ENCODE assay signal across 26 cellular contexts in the genomic region with DNA sequence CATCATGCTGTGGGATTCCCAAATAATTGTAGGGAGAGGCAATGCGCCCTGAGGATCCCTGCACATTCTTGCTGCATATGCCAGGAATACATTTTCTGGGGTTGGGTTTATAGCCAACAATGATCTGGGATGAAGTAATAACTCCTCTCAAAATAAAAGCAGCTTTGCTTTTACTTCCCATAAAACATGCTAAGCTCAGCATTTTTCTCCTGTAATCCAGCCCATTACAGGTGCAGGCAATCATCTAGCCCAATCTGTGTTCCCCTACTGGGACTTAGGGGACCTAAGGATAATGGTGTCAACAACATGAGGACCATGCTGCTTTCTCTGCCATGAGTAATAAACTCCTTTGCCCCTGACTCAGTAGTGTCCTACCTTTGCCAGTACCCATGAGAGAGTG.
DNase-seq lines count a peak whose midpoint lies in the region; ATAC-seq, FAIRE-seq and TF ChIP-seq lines count a peak whose summit lies in the region.
"Had no signal": no experiment of that assay in that cellular context is flagged by ENCODE, and none has a peak within 500 bp of the region (broad histone marks: within the 10 kb centered on the region; RNA-seq: fewer than 3 reads in every experiment).

No MANE protein-coding gene starts in this region.

- H3K9ac ChIP-seq in PC-3 (ENCODE audit: low read length) = no peak overlapping the region
- H3K9ac ChIP-seq in K562 (ENCODE audit: insufficient read depth in 1 of 2, low read depth in 2 of 2, low read length in 2 of 2) = no peak overlapping the region
- H3K9ac ChIP-seq: BLaER1 treated with 17β-estradiol and CSF1 and Interleukin-3, amounts not matched to agents 10 nM and 100 nM had no signal

- H3K4me1 ChIP-seq in PC-3 (ENCODE audit: insufficient read depth, low read length) (no peaks in the 10 kb centered on the region), K562 (replicated peaks in 1 of 2; ENCODE audit: control insufficient read depth in 2 of 2, insufficient read depth in 2 of 2, low read length in 2 of 2) (no peaks in the 10 kb centered on the region), gastroesophageal sphincter (no peaks in the 10 kb centered on the region), A673 (ENCODE audit: insufficient read depth, low read length, poor library complexity, severe bottlenecking) (no peaks in the 10 kb centered on the region)
- H3K4me1 ChIP-seq: BLaER1 treated with 17β-estradiol and CSF1 and Interleukin-3, amounts not matched to agents 10 nM and 100 nM; HAP-1 had no signal

- no peak for TF ChIP-seq RAD21 in K562 (CRISPR knock-in tag; conservative IDR thresholded peaks at IDR 0.05 in 1 of 2, IDR thresholded peaks at IDR 0.05 in 1 of 2)

- H3K4me2 ChIP-seq in PC-3 (ENCODE audit: low read length) (no peak overlapping the region), K562 (ENCODE audit: insufficient read depth, low read length) (no peak overlapping the region)
- H3K4me2 ChIP-seq: BLaER1 treated with 17β-estradiol and CSF1 and Interleukin-3, amounts not matched to agents 10 nM and 100 nM; GM23338 had no signal

- no peak overlapping the region for H3K27ac ChIP-seq in PC-3 (ENCODE audit: low read length)
- no peak overlapping the region for H3K27ac ChIP-seq in K562 (ENCODE audit: extremely low read depth, low read depth, low read length)
- no peak overlapping the region for H3K27ac ChIP-seq in gastroesophageal sphincter
- H3K27ac ChIP-seq in A673 (ENCODE audit: low read depth, low read length, poor library complexity, severe bottlenecking) = no peak overlapping the region
- H3K27ac ChIP-seq in dorsolateral prefrontal cortex = no peak overlapping the region
- H3K27ac ChIP-seq: BLaER1 treated with 17β-estradiol and CSF1 and Interleukin-3, amounts not matched to agents 10 nM and 100 nM had no signal

- H3K27me3 Mint-ChIP-seq in activated CD8-positive, alpha-beta T cell treated with anti-CD3 and anti-CD28 coated beads, Interleukin-2, amount 10 ng/mL, durations not matched to agents 7 days and 5 days (ENCODE audit: low read depth) = no peaks in the 10 kb centered on the region
- H3K27me3 Mint-ChIP-seq: CD4-positive, alpha-beta T cell; CD8-positive, alpha-beta memory T cell had no signal

- H3K79me2 ChIP-seq in PC-3 (ENCODE audit: low read length) (no peaks in the 10 kb centered on the region), K562 (ENCODE audit: control insufficient read depth, insufficient read depth, low read length) (no peaks in the 10 kb centered on the region)

- H4K20me1 ChIP-seq in PC-3 (ENCODE audit: low read length) (no peaks in the 10 kb centered on the region), K562 (replicated peaks; ENCODE audit: control insufficient read depth, insufficient read depth, low read length) (no peaks in the 10 kb centered on the region)
- H4K20me1 ChIP-seq: BLaER1 treated with 17β-estradiol and CSF1 and Interleukin-3, amounts not matched to agents 10 nM and 100 nM had no signal

- no peak overlapping the region for H3K4me3 ChIP-seq in PC-3 (ENCODE audit: low read length)
- H3K4me3 ChIP-seq in K562 = no peak overlapping the region
- no peak overlapping the region for H3K4me3 ChIP-seq in gastroesophageal sphincter
- no peak overlapping the region for H3K4me3 ChIP-seq in A673 (ENCODE audit: low read depth, low read length, poor library complexity, severe bottlenecking)
- no peak overlapping the region for H3K4me3 ChIP-seq in dorsolateral prefrontal cortex
- H3K4me3 ChIP-seq: BLaER1 treated with 17β-estradiol and CSF1 and Interleukin-3, amounts not matched to agents 10 nM and 100 nM; GM23338; HAP-1 had no signal

- no peaks in the 10 kb centered on the region for H3K27me3 ChIP-seq in PC-3 (ENCODE audit: low read length)
- H3K27me3 ChIP-seq in K562 (ENCODE audit: control insufficient read depth in 2 of 2, insufficient read depth in 2 of 2, low read length in 2 of 2) = no peaks in the 10 kb centered on the region
- H3K27me3 ChIP-seq in gastroesophageal sphincter = no peaks in the 10 kb centered on the region
- H3K27me3 ChIP-seq in A673 (replicated peaks; ENCODE audit: insufficient read depth, low read depth, low read length, poor library complexity) = no peaks in the 10 kb centered on the region
- H3K27me3 ChIP-seq in dorsolateral prefrontal cortex = peaks cover 0 to 4% (median 0%) of the 10 kb centered on the region in 45 donors
- H3K27me3 ChIP-seq: BE2C; BLaER1 treated with 17β-estradiol and CSF1 and Interleukin-3, amounts not matched to agents 10 nM and 100 nM had no signal

- H3K36me3 ChIP-seq in PC-3 (ENCODE audit: low read depth, low read length) (no peaks in the 10 kb centered on the region), K562 (ENCODE audit: control insufficient read depth, insufficient read depth, low read length) (no peaks in the 10 kb centered on the region), gastroesophageal sphincter (no peaks in the 10 kb centered on the region), A673 (ENCODE audit: insufficient read depth, low read length, poor library complexity, severe bottlenecking) (no peaks in the 10 kb centered on the region)
- H3K36me3 ChIP-seq: BE2C; BLaER1 treated with 17β-estradiol and CSF1 and Interleukin-3, amounts not matched to agents 10 nM and 100 nM; HAP-1 had no signal

- no peak overlapping the region for H3K27ac Mint-ChIP-seq in activated CD8-positive, alpha-beta T cell treated with anti-CD3 and anti-CD28 coated beads, Interleukin-2, amount 10 ng/mL, durations not matched to agents 7 days and 5 days
- H3K27ac Mint-ChIP-seq: CD14-positive monocyte; CD4-positive, alpha-beta T cell; CD8-positive, alpha-beta memory T cell; GM23338; HFFc6 had no signal

- no peaks in the 10 kb centered on the region for H3K9me3 Mint-ChIP-seq in activated CD8-positive, alpha-beta T cell treated with anti-CD3 and anti-CD28 coated beads, Interleukin-2, amount 10 ng/mL, durations not matched to agents 7 days and 5 days (ENCODE audit: insufficient read depth)
- H3K9me3 Mint-ChIP-seq: CD14-positive monocyte; CD4-positive, alpha-beta T cell; GM23338; HFFc6 had no signal

- 0% methylated on average over 1 of the region's 1 CpG for WGBS in K562 (ENCODE audit: insufficient coverage, low coverage, missing lambda C conversion rate)
- WGBS in gastroesophageal sphincter (ENCODE audit: low coverage in 1 of 2), 2 donors = 75 to 100% methylated on average over 1 of the region's 1 CpG

- TF ChIP-seq CTCF in PC-3 (conservative IDR thresholded peaks at IDR 0.05; ENCODE audit: low read depth, low read length) (no peak), K562 (IDR thresholded peaks at IDR 0.05 in 2 of 3, conservative IDR thresholded peaks at IDR 0.05 in 1 of 3; ENCODE audit: insufficient read depth in 2 of 3, low read depth in 1 of 3, low read length in 3 of 3) (no peak), gastroesophageal sphincter (IDR thresholded peaks at IDR 0.05) (no peak), A673 (conservative IDR thresholded peaks at IDR 0.05; ENCODE audit: low read depth, low read length) (no peak), dorsolateral prefrontal cortex (IDR thresholded peaks at IDR 0.05 in 54 of 56, conservative IDR thresholded peaks at IDR 0.05 in 2 of 56; ENCODE audit: low read depth in 1 of 56, partially characterized antibody in 56 of 56) (no peak)

- H3K4me3 Mint-ChIP-seq in activated CD8-positive, alpha-beta T cell treated with anti-CD3 and anti-CD28 coated beads, Interleukin-2, amount 10 ng/mL, durations not matched to agents 7 days and 5 days = no peak overlapping the region
- H3K4me3 Mint-ChIP-seq: CD14-positive monocyte; CD4-positive, alpha-beta T cell; CD8-positive, alpha-beta memory T cell; GM23338; HFFc6 had no signal

- CTCF ChIA-PET in PC-3 (lab: Charles Lee) (no interaction called here), K562 (lab: Yijun Ruan, JAX; ENCODE audit: low intra/inter-chr PET ratio) (no interaction called here), A673 (lab: Charles Lee) (no interaction called here)
- CTCF ChIA-PET in activated CD8-positive, alpha-beta T cell treated with anti-CD3 and anti-CD28 coated beads, Interleukin-2, amount 10 ng/mL, durations not matched to agents 7 days and 5 days (lab: Charles Lee) = no interaction called here

- ATAC-seq in PC-3 (peak; percentile 33; the same call in 1 of the 2 replicates), K562 (no peak), gastroesophageal sphincter (peak; percentile 34)
- no peak for ATAC-seq in activated CD8-positive, alpha-beta T cell treated with anti-CD3 and anti-CD28 coated beads, Interleukin-2, amount 10 ng/mL, durations not matched to agents 7 days and 5 days
- ATAC-seq: GM23338 had no signal

- DNase-seq in GM04504 (ENCODE audit: low read depth) = peak; percentile 24
- DNase-seq in PC-3 = no peak
- no peak for DNase-seq in K562 (ENCODE audit: extremely low read depth in 1 of 4, low spot score in 3 of 4)
- DNase-seq in activated CD8-positive, alpha-beta T cell treated with anti-CD3 and anti-CD28 coated beads, Interleukin-2, amount 10 ng/mL, durations not matched to agents 7 days and 5 days = no peak
- DNase-seq in A673 (ENCODE audit: low spot score) = no peak
- no peak for DNase-seq in dorsolateral prefrontal cortex
- DNase-seq in NCI-H1694 treated with DMSO at 0.1 percent for 48 hours (lab: John Stamatoyannopoulos, UW) = no peak
- DNase-seq: ACHN; AML-193; BE2C; CD4-positive, alpha-beta T cell; CD8-positive, alpha-beta memory T cell; DMS 273 treated with DMSO at 0.1 percent for 48 hours; DMS79; EL; GDM1; HFFc6 had no signal

- intact Hi-C loops in PC-3 (cut with micrococcal nuclease) (no loop called here), K562 (cut with micrococcal nuclease) (no loop called here), A673 (cut with micrococcal nuclease; ENCODE audit: unreplicated experiment) (no loop called here), dorsolateral prefrontal cortex (cut with DNase I) (no loop called here)

- no peaks in the 10 kb centered on the region for H3K36me3 Mint-ChIP-seq in activated CD8-positive, alpha-beta T cell treated with anti-CD3 and anti-CD28 coated beads, Interleukin-2, amount 10 ng/mL, durations not matched to agents 7 days and 5 days (ENCODE audit: low read depth)
- H3K36me3 Mint-ChIP-seq: CD14-positive monocyte; CD8-positive, alpha-beta memory T cell had no signal

- H3F3A ChIP-seq in PC-3 (ENCODE audit: low read length, unreplicated experiment) = no peaks in the 10 kb centered on the region

- POLR2A ChIA-PET in PC-3 (lab: Charles Lee; ENCODE audit: unreplicated experiment) (no interaction called here), K562 (lab: Yijun Ruan, JAX) (interaction anchor here (0.6 kb wide), 1 partner anchor 445 kb away, joined by 3 read pairs; no protein-coding TSS in a partner anchor), A673 (lab: Charles Lee; ENCODE audit: low non-redundant PET) (no interaction called here)
- POLR2A ChIA-PET in activated CD8-positive, alpha-beta T cell treated with anti-CD3 and anti-CD28 coated beads, Interleukin-2, amount 10 ng/mL, durations not matched to agents 7 days and 5 days (lab: Charles Lee) = no interaction called here

- in situ Hi-C loops in K562 (cut with MboI) = no loop called here

- H3K9me2 ChIP-seq in PC-3 (replicated peaks; ENCODE audit: low read length) = no peaks in the 10 kb centered on the region

- H3K9me3 ChIP-seq in PC-3 (ENCODE audit: low read length) (no peaks in the 10 kb centered on the region), K562 (replicated peaks; ENCODE audit: control insufficient read depth, insufficient read depth, low read depth, low read length) (no peaks in the 10 kb centered on the region), gastroesophageal sphincter (no peaks in the 10 kb centered on the region), A673 (ENCODE audit: low read depth, low read length, poor library complexity, severe bottlenecking) (no peaks in the 10 kb centered on the region)
- H3K9me3 ChIP-seq: BE2C; BLaER1 treated with 17β-estradiol and CSF1 and Interleukin-3, amounts not matched to agents 10 nM and 100 nM; HAP-1 had no signal

- TF ChIP-seq POLR2A in K562 (conservative IDR thresholded peaks at IDR 0.05) (no peak), gastroesophageal sphincter (IDR thresholded peaks at IDR 0.05) (no peak)

- FAIRE-seq in K562 (lab: Jason Lieb, UNC) = no peak
- FAIRE-seq: D721Med, GM12891, GM18507, H54 had no signal

- no peak overlapping the region for H2AFZ ChIP-seq in PC-3 (ENCODE audit: low read length)
- H2AFZ ChIP-seq in K562 (ENCODE audit: low read depth, low read length) = no peak overlapping the region
- H2AFZ ChIP-seq: GM23338 had no signal

- H3K4me1 Mint-ChIP-seq in activated CD8-positive, alpha-beta T cell treated with anti-CD3 and anti-CD28 coated beads, Interleukin-2, amount 10 ng/mL, durations not matched to agents 7 days and 5 days (ENCODE audit: low read depth) = no peaks in the 10 kb centered on the region
- H3K4me1 Mint-ChIP-seq: CD14-positive monocyte; CD8-positive, alpha-beta memory T cell had no signal

- TF ChIP-seq EP300 in K562 (IDR thresholded peaks at IDR 0.05; ENCODE audit: low read length) (no peak), gastroesophageal sphincter (IDR thresholded peaks at IDR 0.05) (no peak)

- BruUV-seq in PC-3 (replicated peaks; lab: Mats Ljungman, UMichigan) (no TSS peak), K562 (replicated peaks; lab: Mats Ljungman, UMichigan) (no TSS peak), A673 (replicated peaks; lab: Mats Ljungman, UMichigan) (no TSS peak)

- H3K9me1 ChIP-seq in K562 (ENCODE audit: control insufficient read depth, insufficient read depth, low read length) = no peaks in the 10 kb centered on the region

Comparison
In these comparisons a context has a peak if more than half of its experiments do, and no peak if none do; other contexts are left out.
1. ATAC-seq: peak in PC-3 (single experiment) and gastroesophageal sphincter (single experiment); none in K562 (single experiment) and activated CD8-positive, alpha-beta T cell treated with anti-CD3 and anti-CD28 coated beads, Interleukin-2, amount 10 ng/mL, durations not matched to agents 7 days and 5 days (single experiment).